ENCODE assay signal across 13 cellular contexts in genomic region chr9:4137755-4138154, GRCh38.
DNase-seq lines count a peak whose midpoint lies in the region; ATAC-seq and TF ChIP-seq lines count a peak whose summit lies in the region.
"Had no signal": no experiment of that assay in that cellular context is flagged by ENCODE, and none has a peak within 500 bp of the region (broad histone marks: within the 10 kb centered on the region; RNA-seq: fewer than 3 reads in every experiment).

No MANE protein-coding gene starts in this region.

- H3K4me1 Mint-ChIP-seq in activated naive CD8-positive, alpha-beta T cell treated with anti-CD3 and anti-CD28 coated beads for 36 hours: peaks cover 3% of the 10 kb centered on the region

- no peaks in the 10 kb centered on the region for H3K36me3 ChIP-seq in transverse colon

- no peak overlapping the region for H3K4me3 ChIP-seq in transverse colon
- H3K4me3 ChIP-seq: psoas muscle had no signal

- TF ChIP-seq CTCF in transverse colon (IDR thresholded peaks at IDR 0.05): no peak

- no peaks in the 10 kb centered on the region for H3K9me3 Mint-ChIP-seq in activated naive CD8-positive, alpha-beta T cell treated with anti-CD3 and anti-CD28 coated beads for 36 hours

- ATAC-seq in HG02759 (IDR thresholded peaks at IDR 0.05; ENCODE audit: unreplicated experiment): no peak

- peaks cover 0 to 12% (median 8%) of the 10 kb centered on the region in 4 donors for H3K4me1 ChIP-seq in transverse colon
- H3K4me1 ChIP-seq: psoas muscle had no signal

- no peak for TF ChIP-seq POLR2A in transverse colon (IDR thresholded peaks at IDR 0.05)

- no peak overlapping the region for H3K27ac Mint-ChIP-seq in activated naive CD8-positive, alpha-beta T cell treated with anti-CD3 and anti-CD28 coated beads for 36 hours

- TF ChIP-seq EP300 in transverse colon (IDR thresholded peaks at IDR 0.05; ENCODE audit: low read depth): no peak

- in situ Hi-C loops in transverse colon (cut with MboI; ENCODE audit: low pct_ligation_motif_present in 1 of 4, low pct_unique_long_range_greater_than_20kb in 1 of 4, low sequenced_read_pairs in 3 of 4): no loop called here

- 0 to 25% methylated on average over 1 of the region's 1 CpG for WGBS in transverse colon (ENCODE audit: low coverage in 1 of 2), 2 donors

- no peak overlapping the region for H3K4me3 Mint-ChIP-seq in activated naive CD8-positive, alpha-beta T cell treated with anti-CD3 and anti-CD28 coated beads for 36 hours

- intact Hi-C loops in transverse colon (cut with DNase I; ENCODE audit: low total_unique reads): no loop called here

- no peaks in the 10 kb centered on the region for H3K27me3 Mint-ChIP-seq in activated naive CD8-positive, alpha-beta T cell treated with anti-CD3 and anti-CD28 coated beads for 36 hours

- peak overlapping the region; percentile 86 for H3K27ac ChIP-seq in epithelial cell of prostate
- peak overlapping the region in 1 of 4 donors; percentile 14 for H3K27ac ChIP-seq in transverse colon
- H3K27ac ChIP-seq: psoas muscle, VCaP had no signal

- H3K27me3 ChIP-seq in transverse colon: no peaks in the 10 kb centered on the region

- DNase-seq in Daoy (ENCODE audit: low read depth): peak; percentile 55
- peak; percentile 89 for DNase-seq in NCI-H69 (lab: John Stamatoyannopoulos, UW)
- peak; percentile 40 for DNase-seq in epithelial cell of prostate (ENCODE audit: low read depth, low spot score)
- peak; percentile 71 for DNase-seq in non-pigmented ciliary epithelial cell (ENCODE audit: low read depth)
- DNase-seq in transverse colon: no peak
- DNase-seq in activated naive CD8-positive, alpha-beta T cell treated with anti-CD3 and anti-CD28 coated beads for 36 hours: no peak
- no peak for DNase-seq in NCI-H226
- DNase-seq: DMS79, islet precursor cell, MM.1S, psoas muscle had no signal

- H3K9me3 ChIP-seq in transverse colon: no peaks in the 10 kb centered on the region
- H3K9me3 ChIP-seq: psoas muscle had no signal

- no peaks in the 10 kb centered on the region for H3K36me3 Mint-ChIP-seq in activated naive CD8-positive, alpha-beta T cell treated with anti-CD3 and anti-CD28 coated beads for 36 hours

Comparison
In these comparisons a context has a peak if more than half of its experiments do, and no peak if none do; other contexts are left out.
1. DNase-seq: peak in Daoy (single experiment), NCI-H69 (single experiment), epithelial cell of prostate (single experiment) and non-pigmented ciliary epithelial cell (single experiment); none in transverse colon (single experiment), activated naive CD8-positive, alpha-beta T cell treated with anti-CD3 and anti-CD28 coated beads for 36 hours (single experiment) and NCI-H226 (single experiment).